32 cellular contexts compared by ENCODE assay signal in the genomic region with DNA sequence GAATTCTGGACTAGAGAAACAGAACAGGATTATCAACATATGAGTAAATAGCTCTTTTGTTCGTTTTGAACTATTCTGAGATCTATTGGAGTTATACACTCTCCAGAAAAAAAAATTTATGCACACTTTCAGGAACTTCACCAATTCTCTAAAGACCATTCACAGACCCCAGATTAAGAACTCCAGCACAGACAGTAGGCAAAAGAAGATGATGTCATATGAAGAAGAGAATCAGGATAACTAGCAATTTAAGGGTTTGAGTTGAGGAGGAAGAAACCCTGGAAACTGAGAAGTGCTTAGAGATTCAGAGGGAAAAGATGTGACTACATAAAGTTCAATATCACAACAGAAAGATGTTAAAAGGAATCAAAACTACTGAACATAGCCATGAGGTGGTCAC.
"Had no signal": no experiment of that assay in that cellular context is flagged by ENCODE, and none has a peak within 500 bp of the region (broad histone marks: within the 10 kb centered on the region; RNA-seq: fewer than 3 reads in every experiment).

No MANE protein-coding gene starts in this region.

- H3K4me3 Mint-ChIP-seq: naive thymus-derived CD8-positive, alpha-beta T cell; natural killer cell treated with Interleukin-12 subunit alpha and Interleukin-12 subunit beta and Interleukin-15 and Interleukin-18, amount 100 ng/mL, for 72 hours; nephron progenitor cell; neural crest cell; stimulated activated effector memory CD8-positive, alpha-beta T cell treated with anti-CD3 and anti-CD28 coated beads, Interleukin-12 subunit alpha, Interleukin-12 subunit beta, amount 100 ng/mL, for 72 hours; stimulated activated naive B cell treated with anti-CD40 and anti-IgM and Interleukin-4, amounts not matched to agents 10 μg/mL and 1 μg/mL and 100 μg/mL, for 72 hours; stimulated activated naive CD8-positive, alpha-beta T cell treated with anti-CD3 and anti-CD28 coated beads, Interleukin-15, Interleukin-2, amounts not matched to agents 100 ng/mL and 50 ng/mL, for 24 hours had no signal

- H3K4me3 ChIP-seq: ovary, psoas muscle, skin epidermis, smooth muscle cell, spleen, stomach, thoracic aorta, thyroid gland, tibial nerve, upper lobe of left lung, vagina had no signal

- DNase-seq: naive thymus-derived CD8-positive, alpha-beta T cell; nephron progenitor cell; occipital lobe; ovary; posterior cingulate gyrus; psoas muscle; right cardiac atrium; spleen; stimulated activated CD4-positive, alpha-beta T cell treated with anti-CD3 and anti-CD28 coated beads, Interleukin-15, amount 100 ng/mL, for 24 hours; stimulated activated CD4-positive, alpha-beta T cell treated with anti-CD3 and anti-CD28 coated beads, Interleukin-2, amount 100 ng/mL, for 24 hours; stimulated activated CD4-positive, alpha-beta T cell treated with anti-CD3 and anti-CD28 coated beads, Interleukin-2, amount 100 ng/mL, for 48 hours; stimulated activated CD4-positive, alpha-beta T cell treated with anti-CD3 and anti-CD28 coated beads, Interleukin-4, amount 100 ng/mL, for 24 hours; stimulated activated naive B cell treated with anti-CD40 and anti-IgM and Interleukin-4, amounts not matched to agents 10 μg/mL and 1 μg/mL and 100 μg/mL, for 72 hours; stimulated activated naive CD4-positive, alpha-beta T cell treated with Interleukin-2 at 50 U/mL for 16 hours; stomach; thyroid gland; trophoblast cell; upper lobe of left lung had no signal

- H3K36me3 ChIP-seq: ovary had no signal

- H3K27me3 Mint-ChIP-seq: naive thymus-derived CD8-positive, alpha-beta T cell; natural killer cell treated with Interleukin-12 subunit alpha and Interleukin-12 subunit beta and Interleukin-15 and Interleukin-18, amount 100 ng/mL, for 72 hours; progenitor cell of endocrine pancreas; stimulated activated naive B cell treated with anti-CD40 and anti-IgM and Interleukin-4, amounts not matched to agents 10 μg/mL and 1 μg/mL and 100 μg/mL, for 72 hours; stimulated activated naive CD8-positive, alpha-beta T cell treated with anti-CD3 and anti-CD28 coated beads, Interleukin-15, Interleukin-2, amounts not matched to agents 100 ng/mL and 50 ng/mL, for 24 hours had no signal

- H3K4me1 ChIP-seq: parathyroid adenoma, psoas muscle, thyroid gland, vagina had no signal

- H2AFZ ChIP-seq: parathyroid adenoma had no signal

- H3K27ac Mint-ChIP-seq: natural killer cell treated with Interleukin-12 subunit alpha and Interleukin-12 subunit beta and Interleukin-15 and Interleukin-18, amount 100 ng/mL, for 72 hours; nephron progenitor cell; progenitor cell of endocrine pancreas; stimulated activated effector memory CD8-positive, alpha-beta T cell treated with anti-CD3 and anti-CD28 coated beads, Interleukin-12 subunit alpha, Interleukin-12 subunit beta, amount 100 ng/mL, for 72 hours; stimulated activated naive CD8-positive, alpha-beta T cell treated with anti-CD3 and anti-CD28 coated beads, Interleukin-15, Interleukin-2, amounts not matched to agents 100 ng/mL and 50 ng/mL, for 24 hours had no signal

- H3K79me2 ChIP-seq: parathyroid adenoma had no signal

- H3K9me3 Mint-ChIP-seq: naive thymus-derived CD8-positive, alpha-beta T cell; natural killer cell treated with Interleukin-12 subunit alpha and Interleukin-12 subunit beta and Interleukin-15 and Interleukin-18, amount 100 ng/mL, for 72 hours; nephron progenitor cell; neural crest cell; stimulated activated effector memory CD8-positive, alpha-beta T cell treated with anti-CD3 and anti-CD28 coated beads, Interleukin-12 subunit alpha, Interleukin-12 subunit beta, amount 100 ng/mL, for 72 hours; stimulated activated naive B cell treated with anti-CD40 and anti-IgM and Interleukin-4, amounts not matched to agents 10 μg/mL and 1 μg/mL and 100 μg/mL, for 72 hours; stimulated activated naive CD8-positive, alpha-beta T cell treated with anti-CD3 and anti-CD28 coated beads, Interleukin-15, Interleukin-2, amounts not matched to agents 100 ng/mL and 50 ng/mL, for 24 hours had no signal

- H3K27me3 ChIP-seq: neutrophil, ovary, spleen, stomach, thyroid gland, tibial nerve, upper lobe of left lung, vagina had no signal

- FAIRE-seq: urothelium cell line had no signal

- H3K4me2 ChIP-seq: smooth muscle cell had no signal

- H3K4me1 Mint-ChIP-seq: neural crest cell; stimulated activated naive B cell treated with anti-CD40 and anti-IgM and Interleukin-4, amounts not matched to agents 10 μg/mL and 1 μg/mL and 100 μg/mL, for 72 hours had no signal

- H3K27ac ChIP-seq: neutrophil, ovary, parathyroid adenoma, psoas muscle, skin epidermis, spleen, stomach, thoracic aorta, thyroid gland, upper lobe of left lung, vagina had no signal

- ATAC-seq: naive thymus-derived CD8-positive, alpha-beta T cell; natural killer cell treated with Interleukin-12 subunit alpha and Interleukin-12 subunit beta and Interleukin-15 and Interleukin-18, amount 100 ng/mL, for 72 hours; psoas muscle; right cardiac atrium; sciatic nerve; stimulated activated effector memory CD8-positive, alpha-beta T cell treated with anti-CD3 and anti-CD28 coated beads, Interleukin-12 subunit alpha, Interleukin-12 subunit beta, amount 100 ng/mL, for 72 hours; stimulated activated naive B cell treated with anti-CD40 and anti-IgM and Interleukin-4, amounts not matched to agents 10 μg/mL and 1 μg/mL and 100 μg/mL, for 72 hours had no signal

- H3K9ac ChIP-seq: parathyroid adenoma had no signal

- H3K9me3 ChIP-seq: neutrophil, ovary, psoas muscle, spleen, stomach, thoracic aorta, thyroid gland, tibial nerve, upper lobe of left lung, vagina had no signal
